ENCODE assay signal across 8 cellular contexts in genomic region chr12:85036736-85037135, GRCh38. TPM values are rescaled to one million over a fixed set of nuclear protein-coding genes. Genes with fewer than 3 reads are reported as not detected.
A peak's percentile ranks its signal among the peaks of the same experiment; 100 is the strongest.
DNase-seq lines count a peak whose midpoint lies in the region; ATAC-seq, FAIRE-seq and TF ChIP-seq lines count a peak whose summit lies in the region.

No MANE protein-coding gene starts in this region.

- H3K4me1 Mint-ChIP-seq in CD8-positive, alpha-beta T cell (ENCODE audit: low read depth), result peaks cover 6% of the 10 kb centered on the region
- H3K4me1 Mint-ChIP-seq in neural crest cell, result peaks cover 10% of the 10 kb centered on the region

- H3K4me3 ChIP-seq in CD8-positive, alpha-beta T cell (ENCODE audit: low read depth, low read length), result no peak overlapping the region
- peak overlapping the region; percentile 59 for H3K4me3 ChIP-seq in bronchial epithelial cell (ENCODE audit: low read depth, low read length)

- H3K9me3 Mint-ChIP-seq in CD8-positive, alpha-beta T cell, result no peaks in the 10 kb centered on the region
- no peaks in the 10 kb centered on the region for H3K9me3 Mint-ChIP-seq in neural crest cell

- no peak for TF ChIP-seq CTCF in CD8-positive, alpha-beta T cell (IDR thresholded peaks at IDR 0.05)
- TF ChIP-seq CTCF in bronchial epithelial cell (IDR thresholded peaks at IDR 0.05; ENCODE audit: insufficient read depth, low read length, severe bottlenecking) (no peak), neural crest cell (conservative IDR thresholded peaks at IDR 0.05) (no peak), GM20000 (IDR thresholded peaks at IDR 0.05; ENCODE audit: extremely low read depth, missing control alignments) (no peak)

- H3K27ac ChIP-seq in CD8-positive, alpha-beta T cell (ENCODE audit: low read depth, low read length), result no peak overlapping the region

- H3K27me3 ChIP-seq in CD8-positive, alpha-beta T cell (ENCODE audit: insufficient read depth, low read length), result no peaks in the 10 kb centered on the region
- H3K27me3 ChIP-seq in bronchial epithelial cell (ENCODE audit: control insufficient read depth, insufficient read depth, low read length), result no peaks in the 10 kb centered on the region

- no peaks in the 10 kb centered on the region for H3K9me3 ChIP-seq in CD8-positive, alpha-beta T cell (ENCODE audit: low read length)

- no peaks in the 10 kb centered on the region for H3K36me3 ChIP-seq in CD8-positive, alpha-beta T cell (ENCODE audit: insufficient read depth, low read length)
- no peaks in the 10 kb centered on the region for H3K36me3 ChIP-seq in bronchial epithelial cell (ENCODE audit: control insufficient read depth, insufficient read depth, low read length)

- FAIRE-seq in bronchial epithelial cell (lab: Jason Lieb, UNC), result no peak

- intact Hi-C loops in CD8-positive, alpha-beta T cell (cut with DNase I, micrococcal nuclease), result no loop called here

- no peak overlapping the region for H3K27ac Mint-ChIP-seq in CD8-positive, alpha-beta T cell
- H3K27ac Mint-ChIP-seq in neural crest cell (ENCODE audit: unreplicated experiment), result no peak overlapping the region

- no peaks in the 10 kb centered on the region for H3K36me3 Mint-ChIP-seq in CD8-positive, alpha-beta T cell
- H3K36me3 Mint-ChIP-seq in neural crest cell (ENCODE audit: low read depth), result no peaks in the 10 kb centered on the region

- H3K4me1 ChIP-seq in CD8-positive, alpha-beta T cell (ENCODE audit: insufficient read depth, low read length), result no peaks in the 10 kb centered on the region

- H3K27me3 Mint-ChIP-seq in CD8-positive, alpha-beta T cell (ENCODE audit: low read depth), result peaks cover 12% of the 10 kb centered on the region
- H3K27me3 Mint-ChIP-seq in neural crest cell (ENCODE audit: low read depth), result peaks cover 41% of the 10 kb centered on the region

- ATAC-seq in CD8-positive, alpha-beta T cell, result no peak
- peak; percentile 54 for ATAC-seq in HG03520 (IDR thresholded peaks at IDR 0.05; ENCODE audit: unreplicated experiment)
- ATAC-seq in HG03280 (IDR thresholded peaks at IDR 0.05; ENCODE audit: unreplicated experiment), result no peak
- ATAC-seq in GM19035 (IDR thresholded peaks at IDR 0.05; ENCODE audit: unreplicated experiment), result no peak
- no peak for ATAC-seq in GM21360 (IDR thresholded peaks at IDR 0.05; ENCODE audit: unreplicated experiment)

- no peak for DNase-seq in CD8-positive, alpha-beta T cell
- DNase-seq in bronchial epithelial cell (ENCODE audit: low read depth), result no peak
- no peak for DNase-seq in neural crest cell (ENCODE audit: low read depth, low spot score)
- DNase-seq in GM20000 (ENCODE audit: low spot score), result no peak

- POLR2A ChIA-PET in CD8-positive, alpha-beta T cell (lab: Charles Lee), result no interaction called here

- CTCF ChIA-PET in CD8-positive, alpha-beta T cell (lab: Charles Lee), result no interaction called here

- peak overlapping the region; percentile 68 for H3K4me3 Mint-ChIP-seq in CD8-positive, alpha-beta T cell
- H3K4me3 Mint-ChIP-seq in neural crest cell, result peak overlapping the region; percentile 90

RNA-seq across cellular contexts. Expression of gene LRRIQ1, which starts 0.6 kb away (rescaled TPM):
- total RNA-seq in CD8-positive, alpha-beta T cell, result not detected
- total RNA-seq in bronchial epithelial cell (under 0.01 and 0.38 TPM in 2 replicates), neural crest cell (3.8 and 4.3 TPM in 2 replicates)

RNA-seq across cellular contexts. Expression of gene TSPAN19, which starts 0.7 kb away (rescaled TPM):
- not detected for total RNA-seq in CD8-positive, alpha-beta T cell
- total RNA-seq in bronchial epithelial cell (under 0.01 TPM in 1 of 2 replicates, not detected in the other), neural crest cell (0.36 and 0.84 TPM in 2 replicates)
